In the genomic region with DNA sequence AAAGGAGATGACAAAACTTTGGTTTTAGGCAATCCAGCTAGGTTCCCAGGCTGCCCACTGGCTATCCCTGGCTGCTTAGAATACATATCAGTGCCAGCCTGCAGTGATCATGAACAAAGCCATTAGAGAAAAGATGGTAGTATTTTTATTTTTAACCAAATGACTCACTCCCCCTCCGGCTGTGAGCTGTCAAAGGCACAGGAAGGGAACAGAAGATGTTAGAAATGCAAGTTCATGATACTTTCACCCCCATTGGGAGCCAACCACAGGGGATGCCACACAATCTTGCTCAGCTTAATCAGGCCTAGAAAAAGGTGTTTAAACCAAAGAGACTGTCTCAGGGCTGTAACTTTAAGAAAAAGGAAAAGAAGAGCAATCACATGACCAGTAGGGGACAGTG, we compare ENCODE assay signal across 20 cellular contexts.
DNase-seq lines count a peak whose midpoint lies in the region; ATAC-seq, FAIRE-seq and TF ChIP-seq lines count a peak whose summit lies in the region.
"Had no signal": no experiment of that assay in that cellular context is flagged by ENCODE, and none has a peak within 500 bp of the region (broad histone marks: within the 10 kb centered on the region; RNA-seq: fewer than 3 reads in every experiment).

No MANE protein-coding gene starts in this region.

- H3K4me2 ChIP-seq in MM.1S (ENCODE audit: low read depth, low read length) = no peak overlapping the region

- DNase-seq in EH (ENCODE audit: low read depth) = peak; percentile 65
- DNase-seq in MM.1S = peak; percentile 57
- peak; percentile 11 for DNase-seq in bronchial epithelial cell (ENCODE audit: low read depth)
- DNase-seq in kidney tubule cell (ENCODE audit: low spot score) = peak; percentile 50
- no peak for DNase-seq in stimulated activated effector memory CD8-positive, alpha-beta T cell treated with anti-CD3 and anti-CD28 coated beads, Interleukin-12 subunit alpha, Interleukin-12 subunit beta, amount 100 ng/mL, for 72 hours (ENCODE audit: low spot score in 2 of 2)
- DNase-seq: activated naive CD8-positive, alpha-beta T cell treated with anti-CD3 and anti-CD28 coated beads, Interleukin-2, amount 10 ng/mL, durations not matched to agents 7 days and 5 days; CD4-positive, alpha-beta memory T cell; dermis blood vessel endothelial cell; IMR-90; left ventricle myocardium inferior; NCI-H1694 treated with DMSO at 0.1 percent for 48 hours; NCI-H446 treated with DMSO at 0.1 percent for 48 hours; stimulated activated CD4-positive, alpha-beta T cell treated with anti-CD3 and anti-CD28 coated beads, Interleukin-15, amount 100 ng/mL, for 24 hours had no signal

- no peaks in the 10 kb centered on the region for H3K4me1 Mint-ChIP-seq in stimulated activated effector memory CD8-positive, alpha-beta T cell treated with anti-CD3 and anti-CD28 coated beads, Interleukin-12 subunit alpha, Interleukin-12 subunit beta, amount 100 ng/mL, for 72 hours
- H3K4me1 Mint-ChIP-seq: activated naive CD8-positive, alpha-beta T cell treated with anti-CD3 and anti-CD28 coated beads, Interleukin-2, amount 10 ng/mL, durations not matched to agents 7 days and 5 days; CD4-positive, alpha-beta memory T cell had no signal

- no peak overlapping the region for H2AFZ ChIP-seq in MM.1S (ENCODE audit: low read length)

- no peak overlapping the region for H3K4me3 ChIP-seq in MM.1S (ENCODE audit: low read length)
- no peak overlapping the region for H3K4me3 ChIP-seq in bronchial epithelial cell (ENCODE audit: low read depth, low read length)
- H3K4me3 ChIP-seq: left ventricle myocardium inferior, thoracic aorta had no signal

- H3K36me3 ChIP-seq in MM.1S (replicated peaks; ENCODE audit: insufficient read depth, low read length) (no peaks in the 10 kb centered on the region), bronchial epithelial cell (ENCODE audit: control insufficient read depth, insufficient read depth, low read length) (no peaks in the 10 kb centered on the region)
- H3K36me3 ChIP-seq: left ventricle myocardium inferior, thoracic aorta had no signal

- no peaks in the 10 kb centered on the region for H3F3A ChIP-seq in MM.1S (ENCODE audit: insufficient read depth, low read length)

- H3K27ac ChIP-seq in MM.1S (ENCODE audit: low read length) = no peak overlapping the region
- H3K27ac ChIP-seq: left ventricle myocardium inferior, thoracic aorta had no signal

- H3K79me2 ChIP-seq in MM.1S (ENCODE audit: low read length) = no peaks in the 10 kb centered on the region

- H3K4me1 ChIP-seq in MM.1S (ENCODE audit: low read length) = 0 out of 2 replicates have a peak, but pooled peaks cover 7% of the 10 kb centered on the region

- H3K4me3 Mint-ChIP-seq in stimulated activated effector memory CD8-positive, alpha-beta T cell treated with anti-CD3 and anti-CD28 coated beads, Interleukin-12 subunit alpha, Interleukin-12 subunit beta, amount 100 ng/mL, for 72 hours = no peak overlapping the region
- H3K4me3 Mint-ChIP-seq: activated naive CD8-positive, alpha-beta T cell treated with anti-CD3 and anti-CD28 coated beads, Interleukin-2, amount 10 ng/mL, durations not matched to agents 7 days and 5 days; CD4-positive, alpha-beta memory T cell had no signal

- no peaks in the 10 kb centered on the region for H4K20me1 ChIP-seq in MM.1S (ENCODE audit: insufficient read depth, low read length)

- H3K27ac Mint-ChIP-seq in stimulated activated effector memory CD8-positive, alpha-beta T cell treated with anti-CD3 and anti-CD28 coated beads, Interleukin-12 subunit alpha, Interleukin-12 subunit beta, amount 100 ng/mL, for 72 hours = no peak overlapping the region
- H3K27ac Mint-ChIP-seq: activated naive CD8-positive, alpha-beta T cell treated with anti-CD3 and anti-CD28 coated beads, Interleukin-2, amount 10 ng/mL, durations not matched to agents 7 days and 5 days; activated T-helper 2 cell treated with anti-CD3 and anti-CD28 coated beads, Interferon-gamma antibody, Interleukin-2, Interleukin-4, amounts not matched to agents 10 μg/mL and 5 μg/mL and 100 μg/mL, durations not matched to agents 14 hours and 24 hours and 36 hours; CD4-positive, alpha-beta memory T cell had no signal

- no peaks in the 10 kb centered on the region for H3K9me3 ChIP-seq in MM.1S (replicated peaks; ENCODE audit: insufficient read depth, low read length)
- H3K9me3 ChIP-seq: left ventricle myocardium inferior, thoracic aorta had no signal

- no peak for FAIRE-seq in bronchial epithelial cell (lab: Jason Lieb, UNC)
- FAIRE-seq: GM18507, H54 had no signal

- TF ChIP-seq CTCF in MM.1S (IDR thresholded peaks at IDR 0.05; ENCODE audit: low read length) (no peak), bronchial epithelial cell (IDR thresholded peaks at IDR 0.05; ENCODE audit: insufficient read depth, low read length, severe bottlenecking) (no peak)

- no peaks in the 10 kb centered on the region for H3K9me2 ChIP-seq in MM.1S (replicated peaks; ENCODE audit: insufficient read depth, low read length)

- ATAC-seq in stimulated activated effector memory CD8-positive, alpha-beta T cell treated with anti-CD3 and anti-CD28 coated beads, Interleukin-12 subunit alpha, Interleukin-12 subunit beta, amount 100 ng/mL, for 72 hours = no peak
- no peak for ATAC-seq in GM21526 (IDR thresholded peaks at IDR 0.05; ENCODE audit: low FRiP score, unreplicated experiment)
- ATAC-seq in HG02798 (IDR thresholded peaks at IDR 0.05; ENCODE audit: poor library complexity, unreplicated experiment) = no peak
- ATAC-seq in HG03097 (IDR thresholded peaks at IDR 0.05; ENCODE audit: low FRiP score, unreplicated experiment) = no peak

- H3K9ac ChIP-seq in MM.1S (ENCODE audit: low read length) = no peak overlapping the region

- H3K27me3 ChIP-seq in MM.1S (replicated peaks; ENCODE audit: insufficient read depth, low read length) = no peaks in the 10 kb centered on the region
- no peaks in the 10 kb centered on the region for H3K27me3 ChIP-seq in bronchial epithelial cell (ENCODE audit: control insufficient read depth, insufficient read depth, low read length)

- peaks cover 5% of the 10 kb centered on the region for H3K9me3 Mint-ChIP-seq in stimulated activated effector memory CD8-positive, alpha-beta T cell treated with anti-CD3 and anti-CD28 coated beads, Interleukin-12 subunit alpha, Interleukin-12 subunit beta, amount 100 ng/mL, for 72 hours
- H3K9me3 Mint-ChIP-seq: activated naive CD8-positive, alpha-beta T cell treated with anti-CD3 and anti-CD28 coated beads, Interleukin-2, amount 10 ng/mL, durations not matched to agents 7 days and 5 days; activated T-helper 2 cell treated with anti-CD3 and anti-CD28 coated beads, Interferon-gamma antibody, Interleukin-2, Interleukin-4, amounts not matched to agents 10 μg/mL and 5 μg/mL and 100 μg/mL, durations not matched to agents 14 hours and 24 hours and 36 hours had no signal

- no peaks in the 10 kb centered on the region for H3K36me3 Mint-ChIP-seq in stimulated activated effector memory CD8-positive, alpha-beta T cell treated with anti-CD3 and anti-CD28 coated beads, Interleukin-12 subunit alpha, Interleukin-12 subunit beta, amount 100 ng/mL, for 72 hours
- H3K36me3 Mint-ChIP-seq: activated naive CD8-positive, alpha-beta T cell treated with anti-CD3 and anti-CD28 coated beads, Interleukin-2, amount 10 ng/mL, durations not matched to agents 7 days and 5 days; CD4-positive, alpha-beta memory T cell had no signal

Comparison
In these comparisons a context has a peak if more than half of its experiments do, and no peak if none do; other contexts are left out.
1. DNase-seq: peak in EH (single experiment), MM.1S (single experiment), bronchial epithelial cell (single experiment) and kidney tubule cell (single experiment); none in stimulated activated effector memory CD8-positive, alpha-beta T cell treated with anti-CD3 and anti-CD28 coated beads, Interleukin-12 subunit alpha, Interleukin-12 subunit beta, amount 100 ng/mL, for 72 hours (0 of 2).